In genomic region chr2:208265371-208265806, GRCh38 we compare ENCODE assay signal across 8 cellular contexts. TPM values are rescaled to one million over a fixed set of nuclear protein-coding genes. Genes with fewer than 3 reads are reported as not detected.
DNase-seq lines count a peak whose midpoint lies in the region; ATAC-seq and TF ChIP-seq lines count a peak whose summit lies in the region.

No MANE protein-coding gene starts in this region.

- DNase-seq in Daoy (ENCODE audit: low read depth), result peak; percentile 39
- peak; percentile 61 to 69 for DNase-seq in cardiac fibroblast (ENCODE audit: low read depth in 2 of 2)
- peak; percentile 63 for DNase-seq in kidney tubule cell (ENCODE audit: low spot score)
- peak; percentile 36 for DNase-seq in stimulated activated CD4-positive, alpha-beta T cell treated with anti-CD3 and anti-CD28 coated beads, Interleukin-2, amount 100 ng/mL, for 48 hours
- no peak for DNase-seq in GOT3 (lab: John Stamatoyannopoulos, UW)

- ATAC-seq in GM19438 (IDR thresholded peaks at IDR 0.05; ENCODE audit: low read depth, unreplicated experiment) (peak; percentile 54), HG03457 (IDR thresholded peaks at IDR 0.05; ENCODE audit: unreplicated experiment) (peak; percentile 39)

- H3K4me3 ChIP-seq in cardiac fibroblast (replicated peaks in 1 of 2; ENCODE audit: low read depth in 2 of 2, low read length in 2 of 2), result peak overlapping the region; percentile 66 to 92

- H3K36me3 Mint-ChIP-seq in T-helper 1 cell treated with Interleukin-12 subunit alpha and Interleukin-12 subunit beta and Interleukin-4 antibody, amounts not matched to agents 30 μg/mL and 1 μg/mL, for 36 hours (ENCODE audit: low read depth), result peaks cover 8% of the 10 kb centered on the region

- no peak for TF ChIP-seq CTCF in cardiac fibroblast (IDR thresholded peaks at IDR 0.05; ENCODE audit: low read depth, low read length)

- peak overlapping the region; percentile 97 for H3K27ac Mint-ChIP-seq in T-helper 1 cell treated with Interleukin-12 subunit alpha and Interleukin-12 subunit beta and Interleukin-4 antibody, amounts not matched to agents 30 μg/mL and 1 μg/mL, for 36 hours

- H3K4me3 Mint-ChIP-seq in T-helper 1 cell treated with Interleukin-12 subunit alpha and Interleukin-12 subunit beta and Interleukin-4 antibody, amounts not matched to agents 30 μg/mL and 1 μg/mL, for 36 hours, result peak overlapping the region; percentile 95

- H3K27me3 Mint-ChIP-seq in T-helper 1 cell treated with Interleukin-12 subunit alpha and Interleukin-12 subunit beta and Interleukin-4 antibody, amounts not matched to agents 30 μg/mL and 1 μg/mL, for 36 hours (ENCODE audit: low read depth), result no peaks in the 10 kb centered on the region

- H3K9me3 Mint-ChIP-seq in T-helper 1 cell treated with Interleukin-12 subunit alpha and Interleukin-12 subunit beta and Interleukin-4 antibody, amounts not matched to agents 30 μg/mL and 1 μg/mL, for 36 hours, result no peaks in the 10 kb centered on the region

- peaks cover 30% of the 10 kb centered on the region for H3K4me1 Mint-ChIP-seq in T-helper 1 cell treated with Interleukin-12 subunit alpha and Interleukin-12 subunit beta and Interleukin-4 antibody, amounts not matched to agents 30 μg/mL and 1 μg/mL, for 36 hours (ENCODE audit: low read depth)

RNA-seq across cellular contexts. Expression of gene PIKFYVE, which starts 0.7 kb away (rescaled TPM):
- total RNA-seq in Daoy (2014; rRNA removed; shearing (Covaris generic)), result 11.4 and 12.5 TPM in 2 replicates

RNA-seq across cellular contexts. Expression of gene IDH1, which starts 10.5 kb away (rescaled TPM):
- 48.1 and 51.1 TPM in 2 replicates for total RNA-seq in Daoy (2014; rRNA removed; shearing (Covaris generic))
